27 cellular contexts compared by ENCODE assay signal in genomic region chr22:49184736-49185135, GRCh38.
"Had no signal": no experiment of that assay in that cellular context is flagged by ENCODE, and none has a peak within 500 bp of the region (broad histone marks: within the 10 kb centered on the region; RNA-seq: fewer than 3 reads in every experiment).

No MANE protein-coding gene starts in this region.

- H3K9me3 Mint-ChIP-seq: natural killer cell had no signal

- ATAC-seq: natural killer cell; psoas muscle; right cardiac atrium; right lobe of liver; stimulated activated effector memory CD8-positive, alpha-beta T cell treated with anti-CD3 and anti-CD28 coated beads, Interleukin-12 subunit alpha, Interleukin-12 subunit beta, amount 100 ng/mL, for 72 hours; stimulated activated naive B cell treated with anti-CD40 and anti-IgM and Interleukin-4, amounts not matched to agents 10 μg/mL and 1 μg/mL and 100 μg/mL, for 72 hours had no signal

- H3K36me3 Mint-ChIP-seq: natural killer cell; neural progenitor cell; stimulated activated effector memory CD8-positive, alpha-beta T cell treated with anti-CD3 and anti-CD28 coated beads, Interleukin-12 subunit alpha, Interleukin-12 subunit beta, amount 100 ng/mL, for 72 hours; stimulated activated naive B cell treated with anti-CD40 and anti-IgM and Interleukin-4, amounts not matched to agents 10 μg/mL and 1 μg/mL and 100 μg/mL, for 72 hours had no signal

- H3K27me3 ChIP-seq: neural progenitor cell, ovary, right lobe of liver, thyroid gland, tibial nerve, upper lobe of left lung, vagina had no signal

- H3K27ac Mint-ChIP-seq: natural killer cell; nephron; neural progenitor cell; progenitor cell of endocrine pancreas; stimulated activated effector memory CD8-positive, alpha-beta T cell treated with anti-CD3 and anti-CD28 coated beads, Interleukin-12 subunit alpha, Interleukin-12 subunit beta, amount 100 ng/mL, for 72 hours; stimulated activated naive B cell treated with anti-CD40 and anti-IgM and Interleukin-4, amounts not matched to agents 10 μg/mL and 1 μg/mL and 100 μg/mL, for 72 hours; stimulated activated naive CD8-positive, alpha-beta T cell treated with anti-CD3 and anti-CD28 coated beads, Interleukin-15, Interleukin-2, amounts not matched to agents 100 ng/mL and 50 ng/mL, for 24 hours had no signal

- H3K4me1 Mint-ChIP-seq: natural killer cell; nephron; stimulated activated naive B cell treated with anti-CD40 and anti-IgM and Interleukin-4, amounts not matched to agents 10 μg/mL and 1 μg/mL and 100 μg/mL, for 72 hours had no signal

- H3K27ac ChIP-seq: neural progenitor cell, ovary, parathyroid adenoma, psoas muscle, right lobe of liver, sigmoid colon, stomach, thoracic aorta, thyroid gland, tibial nerve, upper lobe of left lung, vagina had no signal

- H3K36me3 ChIP-seq: neural progenitor cell, ovary, right lobe of liver, sigmoid colon, stomach, thoracic aorta, thyroid gland, tibial nerve, upper lobe of left lung, vagina had no signal

- H3K9me3 ChIP-seq: psoas muscle, right lobe of liver, sigmoid colon, stomach, thoracic aorta, thyroid gland, tibial nerve, upper lobe of left lung, vagina had no signal

- H3K4me3 ChIP-seq: neural progenitor cell, ovary, psoas muscle, right lobe of liver, sigmoid colon, stomach, thoracic aorta, thyroid gland, tibial nerve, upper lobe of left lung, vagina had no signal

- DNase-seq: natural killer cell; occipital lobe; ovary; right cardiac atrium; sigmoid colon; small intestine; stimulated activated CD4-positive, alpha-beta T cell treated with anti-CD3 and anti-CD28 coated beads, Interleukin-12 subunit alpha, Interleukin-12 subunit beta, amount 100 ng/mL, for 4 hours; stimulated activated CD4-positive, alpha-beta T cell treated with anti-CD3 and anti-CD28 coated beads, Interleukin-1b, Interleukin-23, amount 100 ng/mL, for 48 hours; stimulated activated CD4-positive, alpha-beta T cell treated with anti-CD3 and anti-CD28 coated beads, Interleukin-2, amount 100 ng/mL, for 48 hours; stimulated activated CD4-positive, alpha-beta T cell treated with anti-CD3 and anti-CD28 coated beads, Interleukin-4, amount 100 ng/mL, for 24 hours; stimulated activated naive B cell treated with anti-CD40 and anti-IgM and Interleukin-4, amounts not matched to agents 10 μg/mL and 1 μg/mL and 100 μg/mL, for 72 hours; stimulated activated naive CD4-positive, alpha-beta T cell treated with Interleukin-2 at 50 U/mL for 16 hours; stomach; thyroid gland; trophoblast cell; upper lobe of left lung had no signal

- H3K4me1 ChIP-seq: neural progenitor cell, parathyroid adenoma, psoas muscle, sigmoid colon, stomach, thyroid gland, tibial nerve, upper lobe of left lung, vagina had no signal

- H3K4me3 Mint-ChIP-seq: natural killer cell; nephron; neural progenitor cell; stimulated activated effector memory CD8-positive, alpha-beta T cell treated with anti-CD3 and anti-CD28 coated beads, Interleukin-12 subunit alpha, Interleukin-12 subunit beta, amount 100 ng/mL, for 72 hours; stimulated activated naive B cell treated with anti-CD40 and anti-IgM and Interleukin-4, amounts not matched to agents 10 μg/mL and 1 μg/mL and 100 μg/mL, for 72 hours; stimulated activated naive CD8-positive, alpha-beta T cell treated with anti-CD3 and anti-CD28 coated beads, Interleukin-15, Interleukin-2, amounts not matched to agents 100 ng/mL and 50 ng/mL, for 24 hours had no signal
